ENCODE assay signal across 7 cellular contexts in the genomic region with DNA sequence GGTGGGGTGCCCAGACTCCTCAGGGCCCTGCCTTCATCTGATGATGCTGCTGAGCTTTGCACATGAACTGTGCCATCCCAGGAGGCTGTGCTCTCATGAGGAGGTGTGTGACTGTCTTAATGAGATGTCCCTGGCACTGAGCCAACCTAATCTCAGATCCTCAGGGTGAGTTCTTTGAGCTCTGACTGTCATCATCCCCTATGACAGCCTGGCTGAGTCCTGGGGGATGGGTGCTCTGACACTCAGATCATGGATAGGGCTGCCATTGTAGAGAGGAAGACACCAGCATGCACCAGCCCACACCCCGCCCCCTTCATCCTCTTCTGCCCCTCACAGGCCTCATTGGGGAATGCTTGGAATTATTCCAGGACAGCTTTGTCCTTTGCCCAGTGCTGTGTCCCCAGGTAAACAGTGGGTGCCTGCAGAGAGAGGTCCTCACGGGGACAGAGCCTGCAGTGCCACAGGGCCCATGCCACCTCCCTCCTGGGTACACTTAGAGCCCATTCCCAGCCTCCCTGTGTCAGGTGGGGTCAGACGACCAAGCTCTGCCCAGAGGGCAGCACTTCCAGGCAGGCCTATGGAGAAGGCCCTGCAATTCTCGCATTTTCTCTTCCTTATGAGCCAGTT.
DNase-seq lines count a peak whose midpoint lies in the region; ATAC-seq, FAIRE-seq and TF ChIP-seq lines count a peak whose summit lies in the region.
"Not testable (repeated sequence)": the region's sequence is repeated elsewhere in the genome, so short reads cannot be mapped to it uniquely, and the experiment has no call there.

No MANE protein-coding gene starts in this region.

- CTCF ChIA-PET in HCT116 (lab: Charles Lee); GM12878 (lab: Yijun Ruan, JAX): not testable (repeated sequence)

- H3K79me2 ChIP-seq in HCT116 (ENCODE audit: insufficient read depth, low read length); GM12878 (ENCODE audit: control insufficient read depth, insufficient read depth, low read length); neural cell (replicated peaks; ENCODE audit: insufficient read depth, low read length): not testable (repeated sequence)

- not testable (repeated sequence) for H3K27me3 ChIP-seq in HCT116 (ENCODE audit: insufficient read depth, low read length); GM12878 (replicated peaks in 1 of 2; ENCODE audit: control insufficient read depth in 2 of 2, insufficient read depth in 2 of 2, low read length in 1 of 2); neural cell (ENCODE audit: insufficient read depth, low read depth, low read length)

- in situ Hi-C loops in GM12878 (cut with MboI) = not testable (repeated sequence)

- H3K4me3 ChIP-seq in HCT116 (replicated peaks in 1 of 2; ENCODE audit: low read depth in 1 of 2, low read length in 2 of 2); GM12878; neural cell (ENCODE audit: low read length): not testable (repeated sequence)

- H3K9ac ChIP-seq in HCT116 (ENCODE audit: low read length); GM12878 (ENCODE audit: control insufficient read depth, insufficient read depth, low read length); neural cell (ENCODE audit: low read length): not testable (repeated sequence)

- not testable (repeated sequence) for TF ChIP-seq CTCF in HCT116 (IDR thresholded peaks at IDR 0.05 in 2 of 3, conservative IDR thresholded peaks at IDR 0.05 in 1 of 3; ENCODE audit: borderline replicate concordance in 1 of 3, insufficient read depth in 1 of 3, low read depth in 2 of 3, low read length in 2 of 3); GM12878 (IDR thresholded peaks at IDR 0.05 in 2 of 3, conservative IDR thresholded peaks at IDR 0.05 in 1 of 3; ENCODE audit: control insufficient read depth in 2 of 3, extremely low read depth in 1 of 3, insufficient read depth in 1 of 3, low read depth in 3 of 3, low read length in 3 of 3)
- peak; percentile 20 for TF ChIP-seq CTCF in neural cell (IDR thresholded peaks at IDR 0.05; ENCODE audit: poor library complexity, severe bottlenecking)

- TF ChIP-seq POLR2A in HCT116 (IDR thresholded peaks at IDR 0.05; ENCODE audit: borderline replicate concordance, extremely low read depth, insufficient read depth, insufficient read length); GM12878 (IDR thresholded peaks at IDR 0.05; ENCODE audit: low read depth, low read length): not testable (repeated sequence)

- H3K4me2 ChIP-seq in HCT116 (ENCODE audit: low read length); GM12878 (ENCODE audit: control insufficient read depth, insufficient read depth); neural cell (ENCODE audit: low read length): not testable (repeated sequence)

- peak; percentile 47 for FAIRE-seq in GM12878 (lab: Jason Lieb, UNC)

- intact Hi-C loops in HCT116 (cut with micrococcal nuclease); GM12878 (cut with micrococcal nuclease; ENCODE audit: unreplicated experiment); head of caudate nucleus (cut with DNase I): not testable (repeated sequence)

- SMC1A ChIA-PET in GM12878 (lab: Charles Lee; ENCODE audit: uncharacterized antibody, unreplicated experiment) = not testable (repeated sequence)

- TF ChIP-seq RAD21 in HCT116 (IDR thresholded peaks at IDR 0.05; ENCODE audit: low read depth); GM12878 (IDR thresholded peaks at IDR 0.05; ENCODE audit: insufficient read depth, low read depth, low read length); neural cell (conservative IDR thresholded peaks at IDR 0.05): not testable (repeated sequence)

- H3K27ac ChIP-seq in HCT116 (ENCODE audit: low read depth, low read length); GM12878 (ENCODE audit: control insufficient read depth, insufficient read depth); neural cell (ENCODE audit: low read length): not testable (repeated sequence)

- not testable (repeated sequence) for H3K9me2 ChIP-seq in HCT116 (ENCODE audit: insufficient read depth); neural cell (ENCODE audit: insufficient read depth, low read length)

- H4K20me1 ChIP-seq in HCT116 (ENCODE audit: insufficient read depth); GM12878 (ENCODE audit: control insufficient read depth, insufficient read depth); neural cell (ENCODE audit: insufficient read depth): not testable (repeated sequence)

- WGBS in GM12878 (ENCODE audit: insufficient coverage, insufficient replicate concordance, low lambda C conversion rate, missing lambda C conversion rate) = 0% methylated on average over 3 of the region's 4 CpGs

- H3K9me3 ChIP-seq in HCT116 (ENCODE audit: control insufficient read depth in 1 of 2, insufficient read depth in 1 of 2, low read depth in 1 of 2, low read length in 2 of 2); GM12878 (replicated peaks; ENCODE audit: control insufficient read depth, insufficient read depth, low read length); neural cell (ENCODE audit: low read length): not testable (repeated sequence)

- not testable (repeated sequence) for TF ChIP-seq EP300 in GM12878 (IDR thresholded peaks at IDR 0.05; ENCODE audit: borderline replicate concordance in 1 of 2, control insufficient read depth in 1 of 2, low read depth in 2 of 2, low read length in 2 of 2)
- TF ChIP-seq EP300 in neural cell (conservative IDR thresholded peaks at IDR 0.05; ENCODE audit: poor library complexity, severe bottlenecking) = peak; percentile 42

- POLR2A ChIA-PET in HCT116 (lab: Charles Lee); GM12878 (lab: Charles Lee): not testable (repeated sequence)

- RAD21 ChIA-PET in HCT116 (lab: Charles Lee; ENCODE audit: low non-redundant PET in 1 of 2, low total read pairs in 2 of 2, uncharacterized antibody in 2 of 2, unreplicated experiment in 2 of 2); GM12878 (lab: Charles Lee; ENCODE audit: unreplicated experiment): not testable (repeated sequence)

- ATAC-seq in HCT116 = peak; percentile 30; the same call in 1 of the 2 replicates
- ATAC-seq in GM12878 = not testable (repeated sequence)

- not testable (repeated sequence) for H3F3A ChIP-seq in neural cell (ENCODE audit: insufficient read depth, low read length, poor library complexity, severe bottlenecking)

- not testable (repeated sequence) for H2AFZ ChIP-seq in HCT116 (ENCODE audit: low read depth, low read length, poor library complexity, severe bottlenecking); GM12878 (ENCODE audit: control insufficient read depth, low read depth, low read length); neural cell (ENCODE audit: low read depth, low read length)

- not testable (repeated sequence) for H3K36me3 ChIP-seq in HCT116 (ENCODE audit: control insufficient read depth in 1 of 2, insufficient read depth in 2 of 2, low read length in 2 of 2); GM12878 (ENCODE audit: control insufficient read depth in 2 of 2, insufficient read depth in 2 of 2, low read length in 1 of 2); neural cell (ENCODE audit: insufficient read depth, low read length)

- peaks cover 7 to 11% of the 10 kb centered on the region in 2 experiments; a peak in 3 of 4 replicates for H3K4me1 ChIP-seq in HCT116 (ENCODE audit: control insufficient read depth in 1 of 2, insufficient read depth in 2 of 2, low read length in 2 of 2)
- H3K4me1 ChIP-seq in GM12878 (ENCODE audit: control insufficient read depth, insufficient read depth, low read length) = not testable (repeated sequence)

- DNase-seq in HCT116 (ENCODE audit: low read depth, low spot score); GM12878 (ENCODE audit: low read depth, low spot score): not testable (repeated sequence)
- DNase-seq in NCI-H460 (ENCODE audit: extremely low read depth, low read depth) (peak; percentile 26), SK-N-DZ (ENCODE audit: low spot score) (peak; percentile 86), head of caudate nucleus (peak in 23 of 42 donors; percentile 6 to 76 (median 41)), putamen (ENCODE audit: low spot score) (peak; percentile 24)

- BruUV-seq in HCT116 (replicated peaks; lab: Mats Ljungman, UMichigan); GM12878 (replicated peaks; lab: Mats Ljungman, UMichigan): not testable (repeated sequence)
